Comparison of ENCODE assay signal across 17 cellular contexts in genomic region chr5:142966146-142966455, GRCh38.
DNase-seq lines count a peak whose midpoint lies in the region; ATAC-seq, FAIRE-seq and TF ChIP-seq lines count a peak whose summit lies in the region.
"Had no signal": no experiment of that assay in that cellular context is flagged by ENCODE, and none has a peak within 500 bp of the region (broad histone marks: within the 10 kb centered on the region; RNA-seq: fewer than 3 reads in every experiment).

No MANE protein-coding gene starts in this region.

- ATAC-seq in heart right ventricle: peak in 5 of 8 donors; percentile 9 to 25 (median 22)
- ATAC-seq in lower lobe of right lung: peak in 1 of 2 donors; percentile 76

- peaks cover 0 to 56% (median 17%) of the 10 kb centered on the region in 9 donors for H3K4me1 ChIP-seq in heart right ventricle
- no peaks in the 10 kb centered on the region for H3K4me1 ChIP-seq in lower lobe of right lung
- peaks cover 0 to 14% (median 0%) of the 10 kb centered on the region in 5 donors for H3K4me1 ChIP-seq in subcutaneous abdominal adipose tissue (ENCODE audit: control insufficient read depth in 5 of 5, insufficient read depth in 5 of 5, low read length in 5 of 5)

- DNase-seq in heart right ventricle (no peak), cardiac septum (ENCODE audit: low spot score) (no peak), bronchial epithelial cell (ENCODE audit: low read depth) (peak; percentile 60), lower lobe of right lung (no peak), iPS-NIHi7 (ENCODE audit: extremely low spot score) (no peak), D341Med (ENCODE audit: low spot score) (no peak)
- no peak for DNase-seq in stimulated activated naive CD4-positive, alpha-beta T cell (lab: John Stamatoyannopoulos, UW)
- DNase-seq: EL, Karpas-422, MM.1S, NCI-H1105, NCI-H1694 treated with DMSO at 0.1 percent for 48 hours, NCI-H446, Right ventricle myocardium superior had no signal

- no peaks in the 10 kb centered on the region for H3K27me3 ChIP-seq in heart right ventricle
- no peaks in the 10 kb centered on the region for H3K27me3 ChIP-seq in bronchial epithelial cell (ENCODE audit: control insufficient read depth, insufficient read depth, low read length)
- no peaks in the 10 kb centered on the region for H3K27me3 ChIP-seq in lower lobe of right lung (ENCODE audit: low read depth)
- H3K27me3 ChIP-seq in subcutaneous abdominal adipose tissue (ENCODE audit: control insufficient read depth in 5 of 5, insufficient read depth in 4 of 5, low read length in 5 of 5): no peaks in the 10 kb centered on the region

- intact Hi-C loops in heart right ventricle (cut with DNase I): no loop called here
- intact Hi-C loops in cardiac septum (cut with DNase I): no loop called here
- intact Hi-C loops in lower lobe of right lung (cut with DNase I): no loop called here

- WGBS in heart right ventricle, 2 donors: 74 to 78% methylated on average over 3 of the region's 3 CpGs

- H3K9ac ChIP-seq in subcutaneous abdominal adipose tissue (ENCODE audit: low read length in 5 of 5): no peak overlapping the region

- H3K27ac ChIP-seq in heart right ventricle (peak overlapping the region in 5 of 10 donors; percentile 24 to 79 (median 63)), lower lobe of right lung (peak overlapping the region; percentile 14), subcutaneous abdominal adipose tissue (ENCODE audit: low read depth, low read length) (peak overlapping the region; percentile 11)

- no peak for FAIRE-seq in bronchial epithelial cell (lab: Jason Lieb, UNC)
- FAIRE-seq: A204.1, H54 had no signal

- no peaks in the 10 kb centered on the region for H3K36me3 ChIP-seq in heart right ventricle
- H3K36me3 ChIP-seq in bronchial epithelial cell (ENCODE audit: control insufficient read depth, insufficient read depth, low read length): no peaks in the 10 kb centered on the region
- no peaks in the 10 kb centered on the region for H3K36me3 ChIP-seq in lower lobe of right lung
- no peaks in the 10 kb centered on the region for H3K36me3 ChIP-seq in subcutaneous abdominal adipose tissue (ENCODE audit: control insufficient read depth in 5 of 5, insufficient read depth in 5 of 5, low read length in 5 of 5)

- H3K4me3 ChIP-seq in heart right ventricle (no peak overlapping the region), bronchial epithelial cell (ENCODE audit: low read depth, low read length) (no peak overlapping the region), lower lobe of right lung (no peak overlapping the region), subcutaneous abdominal adipose tissue (ENCODE audit: low read depth in 1 of 5, low read length in 5 of 5) (no peak overlapping the region)

- H3K9me3 ChIP-seq in heart right ventricle (no peaks in the 10 kb centered on the region), lower lobe of right lung (no peaks in the 10 kb centered on the region), subcutaneous abdominal adipose tissue (ENCODE audit: control insufficient read depth in 5 of 5, low read length in 5 of 5) (no peaks in the 10 kb centered on the region)

- TF ChIP-seq CTCF in heart right ventricle (IDR thresholded peaks at IDR 0.05) (no peak), bronchial epithelial cell (IDR thresholded peaks at IDR 0.05; ENCODE audit: insufficient read depth, low read length, severe bottlenecking) (no peak), lower lobe of right lung (IDR thresholded peaks at IDR 0.05) (no peak)
